Comparison of ENCODE assay signal across 16 cellular contexts in the genomic region with DNA sequence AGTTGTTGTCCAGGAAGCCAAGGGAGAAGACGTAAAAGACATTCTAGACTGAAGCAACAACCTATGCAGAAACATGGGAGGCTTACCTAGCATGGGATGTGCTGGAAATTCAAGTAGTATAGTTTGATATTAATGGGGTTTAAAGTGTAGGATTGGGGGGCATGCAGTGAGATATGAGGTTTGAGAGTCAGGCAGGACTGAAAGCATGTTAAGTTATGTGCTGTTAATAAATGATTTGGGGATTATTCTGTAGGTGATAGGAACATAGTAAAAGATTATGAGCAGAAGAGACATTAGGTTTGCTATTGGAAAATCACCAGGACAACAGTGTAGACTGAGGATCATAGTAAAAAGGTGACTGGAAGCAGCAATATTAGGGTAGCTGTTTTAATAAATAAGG. TPM values are rescaled to one million over a fixed set of nuclear protein-coding genes. Genes with fewer than 3 reads are reported as not detected.
DNase-seq lines count a peak whose midpoint lies in the region; ATAC-seq and TF ChIP-seq lines count a peak whose summit lies in the region.
"Had no signal": no experiment of that assay in that cellular context is flagged by ENCODE, and none has a peak within 500 bp of the region (broad histone marks: within the 10 kb centered on the region; RNA-seq: fewer than 3 reads in every experiment).

No MANE protein-coding gene starts in this region.

- H3K9me3 ChIP-seq in Karpas-422 (ENCODE audit: low read length) (no peaks in the 10 kb centered on the region; the same call in 1 of the 2 replicates), neural cell (ENCODE audit: low read length) (no peaks in the 10 kb centered on the region)

- peak overlapping the region; percentile 86 for H3K4me3 ChIP-seq in AG10803 (ENCODE audit: low read length)
- peak overlapping the region; percentile 2; the same call in 1 of the 2 replicates for H3K4me3 ChIP-seq in Karpas-422 (ENCODE audit: low read length)
- H3K4me3 ChIP-seq in epithelial cell of proximal tubule (ENCODE audit: low read depth, low read length), result peak overlapping the region; percentile 0
- H3K4me3 ChIP-seq in neural cell (ENCODE audit: low read length), result peak overlapping the region; percentile 77

- H3K4me1 ChIP-seq in Karpas-422 (ENCODE audit: low read length), result peaks cover 36% of the 10 kb centered on the region

- H3K9me2 ChIP-seq in Karpas-422 (replicated peaks; ENCODE audit: insufficient read depth, low read length) (no peaks in the 10 kb centered on the region), neural cell (ENCODE audit: insufficient read depth, low read length) (no peaks in the 10 kb centered on the region)

- peaks cover 76% of the 10 kb centered on the region for H3K79me2 ChIP-seq in Karpas-422 (ENCODE audit: low read length)
- H3K79me2 ChIP-seq in neural cell (replicated peaks; ENCODE audit: insufficient read depth, low read length), result peaks cover 54% of the 10 kb centered on the region

- no peak for TF ChIP-seq EP300 in neural cell (conservative IDR thresholded peaks at IDR 0.05; ENCODE audit: poor library complexity, severe bottlenecking)

- H3K9ac ChIP-seq in Karpas-422 (ENCODE audit: low read length) (no peak overlapping the region), neural cell (ENCODE audit: low read length) (no peak overlapping the region)

- TF ChIP-seq RAD21 in neural cell (conservative IDR thresholded peaks at IDR 0.05), result no peak

- DNase-seq in AG10803 (ENCODE audit: low read depth) (no peak), Karpas-422 (no peak), epithelial cell of proximal tubule (ENCODE audit: low read depth) (no peak), NCI-H345 (lab: John Stamatoyannopoulos, UW) (no peak), NCI-H1930 (lab: John Stamatoyannopoulos, UW) (no peak), middle frontal gyrus (ENCODE audit: extremely low spot score, low spot score) (no peak)
- DNase-seq: activated CD4-positive, alpha-beta memory T cell treated with anti-CD3 and anti-CD28 coated beads, Interleukin-2, amount 10 ng/mL, durations not matched to agents 7 days and 5 days; activated effector memory CD4-positive, alpha-beta T cell treated with anti-CD3 and anti-CD28 coated beads, Interleukin-2, amount 50 U/mL, for 16 hours; hippocampal formation; NCI-H1436; NCI-H510A treated with DMSO at 0.1 percent for 48 hours; posterior cingulate gyrus; stimulated activated CD4-positive, alpha-beta T cell treated with anti-CD3 and anti-CD28 coated beads, Interleukin-2, amount 100 ng/mL, for 24 hours; T1000 had no signal

- peak overlapping the region; percentile 81 for H3K4me2 ChIP-seq in Karpas-422 (ENCODE audit: low read depth, low read length, poor library complexity, severe bottlenecking)
- peak overlapping the region; percentile 79 for H3K4me2 ChIP-seq in neural cell (ENCODE audit: low read length)

- H4K20me1 ChIP-seq in Karpas-422 (ENCODE audit: insufficient read depth, low read depth, low read length) (no peaks in the 10 kb centered on the region), neural cell (ENCODE audit: insufficient read depth) (no peaks in the 10 kb centered on the region)

- peaks cover 48% of the 10 kb centered on the region for H3K36me3 ChIP-seq in Karpas-422 (ENCODE audit: insufficient read depth, low read length)
- H3K36me3 ChIP-seq in neural cell (ENCODE audit: insufficient read depth, low read length), result peaks cover 4% of the 10 kb centered on the region

- H3K27me3 ChIP-seq in Karpas-422 (ENCODE audit: low read length), result no peaks in the 10 kb centered on the region
- no peaks in the 10 kb centered on the region for H3K27me3 ChIP-seq in neural cell (ENCODE audit: insufficient read depth, low read depth, low read length)

- ATAC-seq in GM21381 (IDR thresholded peaks at IDR 0.05; ENCODE audit: unreplicated experiment), result no peak

- peaks cover 17% of the 10 kb centered on the region for H3F3A ChIP-seq in neural cell (ENCODE audit: insufficient read depth, low read length, poor library complexity, severe bottlenecking)

- H2AFZ ChIP-seq in Karpas-422 (ENCODE audit: low read length) (no peak overlapping the region), neural cell (ENCODE audit: low read depth, low read length) (no peak overlapping the region)

- H3K27ac ChIP-seq in Karpas-422 (ENCODE audit: low read length) (no peak overlapping the region), neural cell (ENCODE audit: low read length) (no peak overlapping the region)

- TF ChIP-seq CTCF in AG10803 (conservative IDR thresholded peaks at IDR 0.05; ENCODE audit: low read length), result no peak
- no peak for TF ChIP-seq CTCF in epithelial cell of proximal tubule (conservative IDR thresholded peaks at IDR 0.05; ENCODE audit: low read depth, low read length)
- no peak for TF ChIP-seq CTCF in neural cell (IDR thresholded peaks at IDR 0.05; ENCODE audit: poor library complexity, severe bottlenecking)

TF ChIP-seq in neural cell, 6 proteins besides CTCF, POLR2A, EP300 and RAD21:
- TF ChIP-seq POLR2AphosphoS5 (IDR thresholded peaks at IDR 0.05) (no peak), SMC3 (conservative IDR thresholded peaks at IDR 0.05; ENCODE audit: poor library complexity) (no peak)

RNA-seq across cellular contexts. Expression of a gene that starts 3.2 kb away (rescaled TPM):
- 32.2 and 48.7 TPM in 2 replicates for total RNA-seq in Karpas-422 (2014; rRNA removed; shearing (Covaris generic); ENCODE audit: low replicate concordance)
- 18.1 and 20.9 TPM in 2 replicates for total RNA-seq in epithelial cell of proximal tubule
- polyA plus RNA-seq in neural cell, result 49.1 and 52.6 TPM in 2 replicates
- 127 and 168 TPM in 2 replicates for polyA minus RNA-seq in neural cell

Comparison
In these comparisons a context has a peak if more than half of its experiments do, and no peak if none do; other contexts are left out.
1. H3K4me3 ChIP-seq: peak in every context shown above with its lines; median percentile 86 in AG10803; 77 in neural cell; 2 in Karpas-422; 0 in epithelial cell of proximal tubule.